Comparison of ENCODE assay signal across 8 cellular contexts in the genomic region with DNA sequence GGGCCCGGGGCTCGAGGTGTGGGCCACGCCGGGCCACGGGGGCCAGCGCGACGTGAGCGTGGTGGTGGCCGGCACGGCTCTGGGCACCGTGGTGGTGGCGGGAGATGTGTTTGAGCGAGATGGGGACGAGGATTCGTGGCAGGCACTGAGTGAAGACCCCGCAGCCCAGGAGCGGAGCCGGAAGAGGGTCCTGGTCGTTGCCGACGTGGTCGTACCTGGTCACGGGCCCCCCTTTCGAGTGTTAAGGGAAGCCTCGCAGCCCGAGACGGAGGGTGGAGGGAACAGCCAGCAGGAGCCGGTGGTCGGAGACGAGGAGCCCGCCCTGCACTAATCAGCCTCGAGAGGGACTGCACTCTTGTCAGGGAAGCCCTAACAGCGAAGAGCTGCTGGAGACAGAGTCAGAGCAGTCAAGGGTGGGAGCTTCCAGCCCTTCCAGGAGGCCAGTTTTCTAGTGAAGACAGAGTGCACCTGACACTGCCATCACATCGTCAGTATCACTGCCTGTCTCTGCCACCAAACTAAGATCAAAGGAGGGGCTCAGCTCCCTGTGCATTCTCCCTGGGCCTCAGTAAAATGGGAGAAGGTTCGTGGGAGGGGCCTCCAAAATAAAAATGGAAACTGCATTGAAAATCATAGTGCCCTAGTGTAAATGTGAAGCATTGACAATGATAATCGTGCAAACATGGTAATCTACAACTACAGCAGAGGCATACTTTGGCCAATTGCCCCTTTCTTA. TPM values are rescaled to one million over a fixed set of nuclear protein-coding genes. Genes with fewer than 3 reads are reported as not detected.
DNase-seq lines count a peak whose midpoint lies in the region; ATAC-seq lines count a peak whose summit lies in the region.

No MANE protein-coding gene starts in this region.

- H3K4me3 Mint-ChIP-seq in activated CD4-positive, alpha-beta T cell treated with anti-CD3 and anti-CD28 coated beads, Interleukin-2, amount 10 ng/mL, durations not matched to agents 7 days and 5 days, result peak overlapping the region; percentile 100

- H3K9ac ChIP-seq in neuronal stem cell (ENCODE audit: low read depth, low read length, poor library complexity), result peak overlapping the region; percentile 96

- peak overlapping the region; percentile 95 for H3K14ac ChIP-seq in neuronal stem cell (ENCODE audit: low read length)

- peaks cover 19% of the 10 kb centered on the region for H3K36me3 Mint-ChIP-seq in activated CD4-positive, alpha-beta T cell treated with anti-CD3 and anti-CD28 coated beads, Interleukin-2, amount 10 ng/mL, durations not matched to agents 7 days and 5 days (ENCODE audit: low read depth)

- no peaks in the 10 kb centered on the region for H3K36me3 ChIP-seq in esophagus (ENCODE audit: control insufficient read depth in 2 of 2, insufficient read depth in 2 of 2, low read length in 1 of 2)
- H3K36me3 ChIP-seq in neuronal stem cell (replicated peaks in 1 of 2; ENCODE audit: control insufficient read depth in 2 of 2, insufficient read depth in 2 of 2, low read length in 2 of 2), result peaks cover 4 to 17% of the 10 kb centered on the region in 2 donors

- peak overlapping the region; percentile 98 for H3K18ac ChIP-seq in neuronal stem cell (ENCODE audit: low read length)

- H3K27ac ChIP-seq in esophagus (ENCODE audit: low read depth in 2 of 2, low read length in 1 of 2) (peak overlapping the region; percentile 95 to 98), neuronal stem cell (replicated peaks; ENCODE audit: low read length) (no peak overlapping the region)

- H2AFZ ChIP-seq in neuronal stem cell (ENCODE audit: low read length), result peak overlapping the region; percentile 99

- POLR2A ChIA-PET in activated CD4-positive, alpha-beta T cell treated with anti-CD3 and anti-CD28 coated beads, Interleukin-2, amount 10 ng/mL, durations not matched to agents 7 days and 5 days (lab: Charles Lee), result no interaction called here

- peaks cover 2% of the 10 kb centered on the region for H3K79me1 ChIP-seq in neuronal stem cell (ENCODE audit: low read depth, low read length)

- H2BK12ac ChIP-seq in neuronal stem cell (ENCODE audit: low read length), result peak overlapping the region; percentile 96

- H3K4me3 ChIP-seq in esophagus (ENCODE audit: low read depth in 1 of 2, low read length in 2 of 2), result peak overlapping the region; percentile 76 to 81
- peak overlapping the region; percentile 74 to 94 for H3K4me3 ChIP-seq in neuronal stem cell (ENCODE audit: low read length in 2 of 2)

- H3K23ac ChIP-seq in neuronal stem cell (ENCODE audit: low read depth, low read length, poor library complexity), result peak overlapping the region; percentile 39

- peak overlapping the region; percentile 63 for H2BK5ac ChIP-seq in neuronal stem cell (ENCODE audit: low read length)

- peak overlapping the region; percentile 72 for H4K8ac ChIP-seq in neuronal stem cell (ENCODE audit: low read depth, low read length)

- H3K4me1 Mint-ChIP-seq in activated CD4-positive, alpha-beta T cell treated with anti-CD3 and anti-CD28 coated beads, Interleukin-2, amount 10 ng/mL, durations not matched to agents 7 days and 5 days, result peaks cover 55% of the 10 kb centered on the region

- peak; percentile 52 for DNase-seq in DMS53 treated with DMSO at 0.1 percent for 48 hours (lab: John Stamatoyannopoulos, UW; ENCODE audit: unreplicated experiment)
- peak; percentile 23 for DNase-seq in activated CD4-positive, alpha-beta T cell treated with anti-CD3 and anti-CD28 coated beads, Interleukin-2, amount 10 ng/mL, durations not matched to agents 7 days and 5 days
- DNase-seq in neuronal stem cell (ENCODE audit: low spot score), result no peak
- DNase-seq in ureter (ENCODE audit: low spot score), result no peak
- no peak for DNase-seq in amniotic stem cell (lab: John Stamatoyannopoulos, UW)

- H3K4me1 ChIP-seq in esophagus (ENCODE audit: control insufficient read depth in 2 of 2, insufficient read depth in 2 of 2, low read length in 1 of 2) (peaks cover 4 to 5% of the 10 kb centered on the region in 2 donors), neuronal stem cell (ENCODE audit: control insufficient read depth in 2 of 2, insufficient read depth in 1 of 2, low read depth in 1 of 2, low read length in 2 of 2) (peaks cover 3 to 6% of the 10 kb centered on the region in 2 donors)

- peak overlapping the region; percentile 50 for H2AK5ac ChIP-seq in neuronal stem cell (ENCODE audit: low read depth, low read length)

- no peaks in the 10 kb centered on the region for H3K9me3 Mint-ChIP-seq in activated CD4-positive, alpha-beta T cell treated with anti-CD3 and anti-CD28 coated beads, Interleukin-2, amount 10 ng/mL, durations not matched to agents 7 days and 5 days

- H2BK15ac ChIP-seq in neuronal stem cell (ENCODE audit: low read length), result peak overlapping the region; percentile 96

- no peaks in the 10 kb centered on the region for H3K9me3 ChIP-seq in esophagus (ENCODE audit: control insufficient read depth in 2 of 2, insufficient read depth in 1 of 2, low read depth in 1 of 2, low read length in 1 of 2)
- H3K9me3 ChIP-seq in neuronal stem cell (replicated peaks in 1 of 2; ENCODE audit: control insufficient read depth in 2 of 2, insufficient read depth in 1 of 2, low read depth in 1 of 2, low read length in 2 of 2), result no peaks in the 10 kb centered on the region

- CTCF ChIA-PET in activated CD4-positive, alpha-beta T cell treated with anti-CD3 and anti-CD28 coated beads, Interleukin-2, amount 10 ng/mL, durations not matched to agents 7 days and 5 days (lab: Charles Lee), result interaction anchor here (0.5 to 5.9 kb wide), 11 partner anchors 6 to 1237 kb away, joined by 3 to 39 read pairs (median 4); partner anchors contain the start of genes CNPY4 and MCM7

- WGBS in esophagus, 2 donors, result 3% methylated on average over 37 of the region's 37 CpGs
- no CpG with 5 or more reads among the region's 37 CpGs for WGBS in neuronal stem cell (ENCODE audit: extremely low coverage in 2 of 2, insufficient read length in 2 of 2, insufficient replicate concordance in 1 of 2), 2 donors

- H4K91ac ChIP-seq in neuronal stem cell (ENCODE audit: low read depth, low read length, poor library complexity), result no peak overlapping the region

- H3K4ac ChIP-seq in neuronal stem cell (ENCODE audit: low read length), result no peak overlapping the region

- no peak overlapping the region for H2BK120ac ChIP-seq in neuronal stem cell (ENCODE audit: low read depth, low read length)

- ATAC-seq in HG03432 (IDR thresholded peaks at IDR 0.05; ENCODE audit: unreplicated experiment), result peak; percentile 3
- ATAC-seq in GM18858 (IDR thresholded peaks at IDR 0.05; ENCODE audit: unreplicated experiment), result no peak

- peak overlapping the region; percentile 92 for H3K4me2 ChIP-seq in neuronal stem cell (ENCODE audit: insufficient read depth, low read length, poor library complexity, severe bottlenecking)

- H3K27ac Mint-ChIP-seq in activated CD4-positive, alpha-beta T cell treated with anti-CD3 and anti-CD28 coated beads, Interleukin-2, amount 10 ng/mL, durations not matched to agents 7 days and 5 days, result peak overlapping the region; percentile 89

- H3K27me3 ChIP-seq in esophagus (ENCODE audit: control insufficient read depth in 1 of 2, insufficient read depth in 2 of 2, low read length in 2 of 2) (no peaks in the 10 kb centered on the region), neuronal stem cell (ENCODE audit: control insufficient read depth in 3 of 3, insufficient read depth in 3 of 3, low read depth in 1 of 3, low read length in 3 of 3) (peaks cover 0 to 15% (median 0%) of the 10 kb centered on the region in 3 experiments)

- H3K27me3 Mint-ChIP-seq in activated CD4-positive, alpha-beta T cell treated with anti-CD3 and anti-CD28 coated beads, Interleukin-2, amount 10 ng/mL, durations not matched to agents 7 days and 5 days, result no peaks in the 10 kb centered on the region

RNA-seq across cellular contexts. Expression of gene MBLAC1, which starts 1.3 kb away (rescaled TPM):
- 1 to 10 TPM; 2.3 to 3.6 TPM for total RNA-seq in activated CD4-positive, alpha-beta T cell treated with anti-CD3 and anti-CD28 coated beads, Interleukin-2, amount 10 ng/mL, durations not matched to agents 7 days and 5 days
- polyA plus RNA-seq in esophagus, result 1 to 10 TPM; 2.7 to 3.7 TPM
- polyA plus RNA-seq in neuronal stem cell (2013, experiment 1 of 2), result 0.75 TPM
- 0.86 TPM for polyA plus RNA-seq in neuronal stem cell (2013, experiment 2 of 2)
- 1.5 TPM for total RNA-seq in ureter

RNA-seq across cellular contexts. Expression of gene CNPY4, which starts 8.6 kb away (rescaled TPM):
- total RNA-seq in activated CD4-positive, alpha-beta T cell treated with anti-CD3 and anti-CD28 coated beads, Interleukin-2, amount 10 ng/mL, durations not matched to agents 7 days and 5 days, result 10 to 100 TPM; 40.5 to 40.7 TPM
- polyA plus RNA-seq in esophagus, result 1 to 10 TPM; 5.5 to 5.8 TPM
- polyA plus RNA-seq in neuronal stem cell (2013, experiment 1 of 2), result 21.1 TPM
- polyA plus RNA-seq in neuronal stem cell (2013, experiment 2 of 2), result 20.5 TPM
- total RNA-seq in ureter, result 8.7 TPM

RNA-seq across cellular contexts. Expression of gene TAF6, which starts 8.9 kb away (rescaled TPM):
- total RNA-seq in activated CD4-positive, alpha-beta T cell treated with anti-CD3 and anti-CD28 coated beads, Interleukin-2, amount 10 ng/mL, durations not matched to agents 7 days and 5 days, result 10 to 100 TPM; 60.1 to 65.5 TPM
- polyA plus RNA-seq in esophagus, result 10 to 100 TPM; 23.3 to 29.6 TPM
- polyA plus RNA-seq in neuronal stem cell (2013, experiment 1 of 2), result 77.7 TPM
- 76.6 TPM for polyA plus RNA-seq in neuronal stem cell (2013, experiment 2 of 2)
- 47.4 TPM for total RNA-seq in ureter

RNA-seq across cellular contexts. Expression of gene LAMTOR4, which starts 20.7 kb away (rescaled TPM):
- total RNA-seq in activated CD4-positive, alpha-beta T cell treated with anti-CD3 and anti-CD28 coated beads, Interleukin-2, amount 10 ng/mL, durations not matched to agents 7 days and 5 days, result 100 to 1,000 TPM; 124 to 172 TPM
- polyA plus RNA-seq in esophagus, result 100 to 1,000 TPM in 1 of 2 donors, 10 to 100 TPM in 1; 85.7 to 138 TPM
- 116 TPM for polyA plus RNA-seq in neuronal stem cell (2013, experiment 1 of 2)
- 113 TPM for polyA plus RNA-seq in neuronal stem cell (2013, experiment 2 of 2)
- 108 TPM for total RNA-seq in ureter

RNA-seq across cellular contexts. Expression of gene AP4M1, which starts 26.6 kb away (rescaled TPM):
- 10 to 100 TPM; 13.1 to 14.1 TPM for total RNA-seq in activated CD4-positive, alpha-beta T cell treated with anti-CD3 and anti-CD28 coated beads, Interleukin-2, amount 10 ng/mL, durations not matched to agents 7 days and 5 days
- polyA plus RNA-seq in esophagus, result 10 to 100 TPM; 17.3 to 19.3 TPM
- 10.7 TPM for polyA plus RNA-seq in neuronal stem cell (2013, experiment 1 of 2)
- 10.2 TPM for polyA plus RNA-seq in neuronal stem cell (2013, experiment 2 of 2)
- 19.5 TPM for total RNA-seq in ureter

Comparison
In these comparisons a context has a peak if more than half of its experiments do, and no peak if none do; other contexts are left out.
1. DNase-seq: peak in DMS53 treated with DMSO at 0.1 percent for 48 hours (single experiment) and activated CD4-positive, alpha-beta T cell treated with anti-CD3 and anti-CD28 coated beads, Interleukin-2, amount 10 ng/mL, durations not matched to agents 7 days and 5 days (single experiment); none in neuronal stem cell (single experiment), ureter (single experiment) and amniotic stem cell (single experiment).